In the genomic region with DNA sequence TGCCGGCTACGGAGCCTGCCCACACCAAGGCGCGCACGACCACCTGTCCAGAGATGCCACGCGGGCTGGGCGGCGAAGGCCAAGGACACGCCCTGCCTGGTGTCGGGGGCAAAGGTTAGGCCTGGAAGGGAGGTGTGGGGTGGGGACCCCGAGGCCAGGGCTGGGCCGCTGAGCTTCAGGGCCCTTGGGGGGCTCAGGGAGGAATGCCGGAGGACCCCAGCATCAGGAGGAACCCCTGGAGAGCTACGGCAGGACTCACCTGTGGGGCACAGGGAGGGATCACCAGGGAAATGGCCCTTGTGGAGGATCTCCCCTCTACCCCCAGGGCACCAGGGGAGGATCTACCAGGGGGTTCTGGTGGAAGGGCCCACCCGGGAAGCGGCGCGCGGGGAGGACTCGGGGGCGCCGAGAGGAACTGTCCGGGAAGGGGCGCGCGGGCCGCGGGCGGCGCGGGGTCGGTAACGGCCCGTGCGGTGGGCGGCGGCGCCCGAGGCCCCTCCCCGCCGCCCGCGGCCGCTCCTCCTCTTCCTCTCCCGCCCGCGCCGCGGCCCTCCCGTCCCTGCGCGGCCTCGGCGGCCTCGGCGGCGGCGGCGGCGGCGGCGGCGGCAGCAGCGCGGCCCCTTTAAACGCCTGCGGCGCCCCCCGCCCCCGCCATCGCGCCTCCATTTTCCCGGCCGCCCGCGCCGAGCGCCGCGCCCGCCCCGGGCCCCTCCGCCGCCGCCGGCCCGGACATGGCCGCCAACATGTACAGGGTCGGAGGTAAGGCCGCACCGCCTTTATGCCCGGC, we compare ENCODE assay signal across 8 cellular contexts. TPM values are rescaled to one million over a fixed set of nuclear protein-coding genes. Genes with fewer than 3 reads are reported as not detected.
DNase-seq lines count a peak whose midpoint lies in the region; ATAC-seq and TF ChIP-seq lines count a peak whose summit lies in the region.

Gene MTA1, plus strand, starts transcription at position 523 of the 787 bp plus-strand sequence. Its CDS starts 209 bp downstream, at position 732.

- H2BK120ac ChIP-seq in trophoblast cell (ENCODE audit: insufficient read depth, low read length, poor library complexity), result peak within 1 kb of the TSS; percentile 64

- no peaks in the 10 kb centered on the region for H3K27me3 Mint-ChIP-seq in activated naive CD4-positive, alpha-beta T cell treated with anti-CD3 and anti-CD28 coated beads, Interleukin-2, amount 50 U/mL, for 24 hours

- H3K9me3 ChIP-seq in Peyer's patch (no peaks in the 10 kb centered on the region), trophoblast cell (ENCODE audit: insufficient read depth, low read depth, low read length) (peaks cover 2% of the 10 kb centered on the region)

- peak within 1 kb of the TSS; percentile 95 for H3K4ac ChIP-seq in trophoblast cell (ENCODE audit: low read depth, low read length)

- intact Hi-C loops in Right ventricle myocardium superior (cut with DNase I), result no loop called here

- peak within 1 kb of the TSS; percentile 89 for H4K12ac ChIP-seq in trophoblast cell (ENCODE audit: low read depth, low read length)

- peak within 1 kb of the TSS; percentile 93 for H3K4me2 ChIP-seq in trophoblast cell (ENCODE audit: low read length)

- peak within 1 kb of the TSS; percentile 87 for H3K14ac ChIP-seq in trophoblast cell (ENCODE audit: low read length)

- H3K36me3 Mint-ChIP-seq in activated naive CD4-positive, alpha-beta T cell treated with anti-CD3 and anti-CD28 coated beads, Interleukin-2, amount 50 U/mL, for 24 hours, result no peaks in the 10 kb centered on the region

- TF ChIP-seq CTCF in HFF-Myc (IDR thresholded peaks at IDR 0.05; ENCODE audit: low read depth, low read length, missing control alignments) (no peak), Peyer's patch (IDR thresholded peaks at IDR 0.05) (no peak)

- H2BK12ac ChIP-seq in trophoblast cell (ENCODE audit: low read length), result peak within 1 kb of the TSS; percentile 44

- WGBS in trophoblast cell (ENCODE audit: extremely low coverage, insufficient coverage, insufficient read length), result no CpG with 5 or more reads among the region's 93 CpGs

- peak within 1 kb of the TSS; percentile 58 to 88 (median 70) for H3K27ac ChIP-seq in Peyer's patch
- H3K27ac ChIP-seq in trophoblast cell (ENCODE audit: low read depth, low read length), result no peak within 1 kb of the TSS

- H3K18ac ChIP-seq in trophoblast cell (ENCODE audit: low read length), result peak within 1 kb of the TSS; percentile 80

- H3K79me2 ChIP-seq in trophoblast cell (ENCODE audit: control insufficient read depth, insufficient read depth, low read length, poor library complexity), result peaks cover 14% of the 10 kb centered on the region

- no peaks in the 10 kb centered on the region for H3K9me3 Mint-ChIP-seq in activated naive CD4-positive, alpha-beta T cell treated with anti-CD3 and anti-CD28 coated beads, Interleukin-2, amount 50 U/mL, for 24 hours

- peak within 1 kb of the TSS; percentile 80 for H3K9ac ChIP-seq in trophoblast cell (ENCODE audit: low read length)

- H3K4me3 Mint-ChIP-seq in activated naive CD4-positive, alpha-beta T cell treated with anti-CD3 and anti-CD28 coated beads, Interleukin-2, amount 50 U/mL, for 24 hours, result peak within 1 kb of the TSS; percentile 91

- peaks cover 5 to 37% (median 20%) of the 10 kb centered on the region in 4 donors for H3K4me1 ChIP-seq in Peyer's patch
- peaks cover 19 to 27% of the 10 kb centered on the region in 2 experiments for H3K4me1 ChIP-seq in trophoblast cell (ENCODE audit: control insufficient read depth in 1 of 2, insufficient read depth in 2 of 2, low read length in 2 of 2)

- peak within 1 kb of the TSS; percentile 87 for H2AFZ ChIP-seq in trophoblast cell (ENCODE audit: insufficient read depth, low read length, poor library complexity)

- peak within 1 kb of the TSS; percentile 80 for H4K91ac ChIP-seq in trophoblast cell (ENCODE audit: low read depth, low read length)

- peak within 1 kb of the TSS; percentile 96 for H4K8ac ChIP-seq in trophoblast cell (ENCODE audit: low read depth, low read length)

- peak within 1 kb of the TSS; percentile 51 for H2BK5ac ChIP-seq in trophoblast cell (ENCODE audit: low read depth, low read length, poor library complexity)

- DNase-seq in G401 (ENCODE audit: low spot score) (peak; percentile 40), HFF-Myc (ENCODE audit: extremely low read depth, low read depth) (no peak), Peyer's patch (peak; percentile 45 to 73 (median 73)), Right ventricle myocardium superior (no peak), trophoblast cell (peak in 1 of 2 donors; percentile 46)

- H3K27me3 ChIP-seq in Peyer's patch (no peaks in the 10 kb centered on the region), trophoblast cell (ENCODE audit: insufficient read depth, low read length) (no peaks in the 10 kb centered on the region)

- peak within 1 kb of the TSS; percentile 97 for H3K4me3 ChIP-seq in HFF-Myc (replicated peaks; ENCODE audit: low read depth, low read length)
- H3K4me3 ChIP-seq in Peyer's patch, result peak within 1 kb of the TSS; percentile 57 to 93 (median 82)
- peak within 1 kb of the TSS; percentile 74 for H3K4me3 ChIP-seq in trophoblast cell (ENCODE audit: low read depth, low read length)

- peak within 1 kb of the TSS; percentile 92 for H3K27ac Mint-ChIP-seq in activated naive CD4-positive, alpha-beta T cell treated with anti-CD3 and anti-CD28 coated beads, Interleukin-2, amount 50 U/mL, for 24 hours

- TF ChIP-seq POLR2A in Peyer's patch (IDR thresholded peaks at IDR 0.05), result peak; percentile 16 to 28

- H2AK5ac ChIP-seq in trophoblast cell (ENCODE audit: low read length), result peak within 1 kb of the TSS; percentile 85

- peaks cover 9% of the 10 kb centered on the region for H3K79me1 ChIP-seq in trophoblast cell (ENCODE audit: low read length)

- H3K36me3 ChIP-seq in Peyer's patch (no peaks in the 10 kb centered on the region), trophoblast cell (ENCODE audit: control insufficient read depth in 1 of 2, insufficient read depth in 2 of 2, low read length in 2 of 2) (peaks cover 4% of the 10 kb centered on the region in 2 experiments)

- in situ Hi-C loops in G401 (cut with HindIII; ENCODE audit: low sequenced_read_pairs), result no loop called here

- peaks cover 28% of the 10 kb centered on the region for H3K4me1 Mint-ChIP-seq in activated naive CD4-positive, alpha-beta T cell treated with anti-CD3 and anti-CD28 coated beads, Interleukin-2, amount 50 U/mL, for 24 hours

- no peak within 1 kb of the TSS for H3K23ac ChIP-seq in trophoblast cell (ENCODE audit: low read length)

- peak; percentile 59 for ATAC-seq in Right ventricle myocardium superior (ENCODE audit: poor library complexity)
- no peak for ATAC-seq in GM21786 (IDR thresholded peaks at IDR 0.05; ENCODE audit: unreplicated experiment)
- ATAC-seq in HG03571 (IDR thresholded peaks at IDR 0.05; ENCODE audit: unreplicated experiment), result no peak

RNA-seq across cellular contexts. Expression of gene MTA1, which starts in this region (rescaled TPM):
- 44.9 and 55.1 TPM in 2 replicates for total RNA-seq in G401 (2014; rRNA removed; shearing (Covaris generic))
- 100 to 1,000 TPM in 3 of 4 donors, 10 to 100 TPM in 1; 75.7 to 295 (median 165) TPM for total RNA-seq in Peyer's patch
- total RNA-seq in Right ventricle myocardium superior, result 191 TPM
- polyA plus RNA-seq in trophoblast cell (2013), result 90.0 and 91.2 TPM in 2 replicates

Comparison
In these comparisons a context has a peak if more than half of its experiments do, and no peak if none do; other contexts are left out.
1. DNase-seq: peak in G401 (single experiment) and Peyer's patch (3 of 3); none in HFF-Myc (single experiment) and Right ventricle myocardium superior (single experiment).
2. Peak in every context shown above with its lines, with median percentiles within 50 percentile points of each other: H3K4me3 ChIP-seq.